13 cellular contexts compared by ENCODE assay signal in the genomic region with DNA sequence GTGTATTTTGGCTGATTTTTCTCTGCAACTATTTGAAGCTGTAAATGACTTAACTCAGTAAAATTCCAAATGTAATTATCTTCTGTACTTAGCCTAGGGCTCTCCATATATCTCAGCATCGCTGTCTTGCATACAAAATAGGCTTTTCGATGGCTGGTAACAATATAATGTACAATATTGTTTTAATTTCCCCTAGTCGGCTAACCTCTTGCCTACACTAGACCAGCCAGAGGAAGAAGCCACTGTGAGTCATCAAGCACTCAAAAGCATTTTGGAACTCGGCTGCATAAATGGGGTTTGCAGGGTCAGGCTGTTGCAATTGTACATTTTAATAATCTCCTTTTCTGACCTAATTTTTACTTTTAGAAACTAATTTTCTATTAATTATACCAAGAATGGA.
A peak's percentile ranks its signal among the peaks of the same experiment; 100 is the strongest.
DNase-seq lines count a peak whose midpoint lies in the region; ATAC-seq and TF ChIP-seq lines count a peak whose summit lies in the region.
"Had no signal": no experiment of that assay in that cellular context is flagged by ENCODE, and none has a peak within 500 bp of the region (broad histone marks: within the 10 kb centered on the region; RNA-seq: fewer than 3 reads in every experiment).

No MANE protein-coding gene starts in this region.

- H2BK120ac ChIP-seq in mesenchymal stem cell (ENCODE audit: low read depth, low read length), result no peak overlapping the region

- no peak overlapping the region for H3K14ac ChIP-seq in mesenchymal stem cell (ENCODE audit: low read length in 2 of 2)

- H3K36me3 ChIP-seq in MG63 (peaks cover 11% of the 10 kb centered on the region), brain microvascular endothelial cell (replicated peaks) (peaks cover 16% of the 10 kb centered on the region), mesenchymal stem cell (ENCODE audit: control insufficient read depth in 1 of 2, insufficient read depth in 2 of 2, low read depth in 1 of 2, low read length in 2 of 2) (peaks cover 3 to 74% of the 10 kb centered on the region in 2 experiments)
- H3K36me3 ChIP-seq in effector memory CD4-positive, alpha-beta T cell (ENCODE audit: control insufficient read depth, insufficient read depth, low read length), result peaks cover 52% of the 10 kb centered on the region
- H3K36me3 ChIP-seq: colonic mucosa, neural progenitor cell had no signal

- no peak overlapping the region for H3K4ac ChIP-seq in mesenchymal stem cell (ENCODE audit: low read depth in 1 of 2, low read length in 2 of 2)

- 0% methylated on average over 1 of the region's 4 CpGs for WGBS in mesenchymal stem cell

- H3K27me3 ChIP-seq in MG63 (no peaks in the 10 kb centered on the region), brain microvascular endothelial cell (replicated peaks) (no peaks in the 10 kb centered on the region), mesenchymal stem cell (ENCODE audit: control insufficient read depth in 1 of 2, insufficient read depth in 1 of 2, low read length in 2 of 2) (no peaks in the 10 kb centered on the region)
- H3K27me3 ChIP-seq in effector memory CD4-positive, alpha-beta T cell (replicated peaks; ENCODE audit: control insufficient read depth, insufficient read depth, low read length, poor library complexity, severe bottlenecking), result no peaks in the 10 kb centered on the region
- H3K27me3 ChIP-seq: colonic mucosa, neural progenitor cell, SJSA1 had no signal

- peaks cover 2% of the 10 kb centered on the region for H3K4me1 ChIP-seq in mesenchymal stem cell (ENCODE audit: control insufficient read depth, insufficient read depth, low read depth, low read length)
- peaks cover 2% of the 10 kb centered on the region for H3K4me1 ChIP-seq in effector memory CD4-positive, alpha-beta T cell (ENCODE audit: control insufficient read depth, insufficient read depth, low read length, poor library complexity, severe bottlenecking)
- H3K4me1 ChIP-seq: colonic mucosa had no signal

- TF ChIP-seq CTCF in brain microvascular endothelial cell (IDR thresholded peaks at IDR 0.05; ENCODE audit: low read depth, low read length, missing control alignments), result no peak

- no peak for ATAC-seq in GM19455 (IDR thresholded peaks at IDR 0.05; ENCODE audit: unreplicated experiment)
- ATAC-seq in GM18511 (IDR thresholded peaks at IDR 0.05; ENCODE audit: unreplicated experiment), result no peak

- H2BK5ac ChIP-seq in mesenchymal stem cell (ENCODE audit: low read depth, low read length, poor library complexity, severe bottlenecking), result no peak overlapping the region

- DNase-seq in COLO829 (ENCODE audit: low spot score), result peak; percentile 93
- peak; percentile 15 for DNase-seq in MG63
- peak; percentile 78 for DNase-seq in brain microvascular endothelial cell
- DNase-seq in mesenchymal stem cell, result peak; percentile 71
- no peak for DNase-seq in effector memory CD4-positive, alpha-beta T cell
- no peak for DNase-seq in SHP77 (lab: John Stamatoyannopoulos, UW)
- DNase-seq: colonic mucosa, NCI-H2081, substantia nigra had no signal

- no peak overlapping the region for H3K4me2 ChIP-seq in mesenchymal stem cell (ENCODE audit: low read length, poor library complexity, severe bottlenecking)
- H3K4me2 ChIP-seq: neural progenitor cell had no signal

- no peak overlapping the region for H3K4me3 ChIP-seq in MG63
- H3K4me3 ChIP-seq in brain microvascular endothelial cell (ENCODE audit: low read depth, low read length), result no peak overlapping the region
- no peak overlapping the region for H3K4me3 ChIP-seq in mesenchymal stem cell (ENCODE audit: insufficient read depth in 1 of 2, low read depth in 1 of 2, low read length in 2 of 2)
- H3K4me3 ChIP-seq in effector memory CD4-positive, alpha-beta T cell (ENCODE audit: insufficient read depth, low read depth, low read length, poor library complexity, severe bottlenecking), result no peak overlapping the region
- H3K4me3 ChIP-seq: colonic mucosa, neural progenitor cell, SJSA1 had no signal

- H2BK15ac ChIP-seq in mesenchymal stem cell (ENCODE audit: low read depth, poor library complexity, severe bottlenecking), result no peak overlapping the region

- in situ Hi-C loops in brain microvascular endothelial cell (cut with HindIII; ENCODE audit: low pct_ligation_motif_present, low sequenced_read_pairs), result no loop called here

- H2AK5ac ChIP-seq in mesenchymal stem cell (ENCODE audit: low read length, severe bottlenecking), result no peak overlapping the region

- H3K79me1 ChIP-seq in mesenchymal stem cell (replicated peaks; ENCODE audit: low read length, poor library complexity, severe bottlenecking), result peaks cover 23% of the 10 kb centered on the region

- no peak overlapping the region for H2AFZ ChIP-seq in mesenchymal stem cell (ENCODE audit: low read depth, low read length)
- H2AFZ ChIP-seq: neural progenitor cell had no signal

- H4K91ac ChIP-seq in mesenchymal stem cell (ENCODE audit: low read length), result no peak overlapping the region

- H2BK12ac ChIP-seq in mesenchymal stem cell (ENCODE audit: low read length in 2 of 2), result no peak overlapping the region

- H3K27ac ChIP-seq in brain microvascular endothelial cell (peak overlapping the region; percentile 53), mesenchymal stem cell (ENCODE audit: low read length, poor library complexity, severe bottlenecking) (peak overlapping the region; percentile 27)
- H3K27ac ChIP-seq in effector memory CD4-positive, alpha-beta T cell (ENCODE audit: insufficient read depth, low read length, poor library complexity, severe bottlenecking), result no peak overlapping the region
- H3K27ac ChIP-seq: colonic mucosa, neural progenitor cell, SJSA1 had no signal

- no peak overlapping the region for H4K8ac ChIP-seq in mesenchymal stem cell (ENCODE audit: low read length)

- no peak overlapping the region for H3K18ac ChIP-seq in mesenchymal stem cell (ENCODE audit: low read depth in 1 of 2, low read length in 2 of 2)

- H3K9me3 ChIP-seq in MG63 (no peaks in the 10 kb centered on the region), mesenchymal stem cell (ENCODE audit: control insufficient read depth, low read length) (no peaks in the 10 kb centered on the region)
- H3K9me3 ChIP-seq in effector memory CD4-positive, alpha-beta T cell (ENCODE audit: control insufficient read depth, low read length), result no peaks in the 10 kb centered on the region
- H3K9me3 ChIP-seq: colonic mucosa, SJSA1 had no signal

- H3K9ac ChIP-seq in mesenchymal stem cell (ENCODE audit: low read length), result peak overlapping the region; percentile 72
- H3K9ac ChIP-seq: neural progenitor cell had no signal

- H3K23ac ChIP-seq in mesenchymal stem cell (ENCODE audit: low read length in 2 of 2), result no peak overlapping the region

Comparison
In these comparisons a context has a peak if more than half of its experiments do, and no peak if none do; other contexts are left out.
1. DNase-seq: peak in COLO829 (single experiment), MG63 (single experiment), brain microvascular endothelial cell (single experiment) and mesenchymal stem cell (single experiment); none in effector memory CD4-positive, alpha-beta T cell (0 of 3) and SHP77 (0 of 2).